8 cellular contexts compared by ENCODE assay signal in the genomic region with DNA sequence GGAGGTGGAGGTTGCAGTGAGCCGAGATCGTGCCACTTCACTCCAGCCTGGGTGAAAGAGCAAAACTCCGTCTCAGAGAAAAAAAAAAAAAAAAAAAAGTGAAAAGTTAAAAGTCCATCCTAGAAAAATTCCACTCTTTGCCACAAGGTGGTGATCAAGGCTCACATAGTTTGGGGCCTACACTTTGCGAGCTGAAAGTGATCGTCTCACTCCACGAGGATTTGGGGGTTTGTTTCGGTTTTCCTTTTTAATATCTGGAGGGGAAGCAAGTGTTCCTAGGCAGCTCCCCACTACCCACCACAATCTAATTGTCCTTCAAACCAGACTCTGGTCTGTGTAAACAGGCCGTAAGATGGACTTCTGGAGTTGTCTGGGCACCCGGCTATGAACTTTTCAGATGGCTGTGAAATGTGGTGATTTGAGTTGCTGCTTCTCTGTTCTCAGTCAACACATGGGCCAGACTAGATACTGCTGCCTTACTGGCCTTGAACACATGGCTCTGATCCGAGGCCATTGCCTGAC. TPM values are rescaled to one million over a fixed set of nuclear protein-coding genes. Genes with fewer than 3 reads are reported as not detected.
A peak's percentile ranks its signal among the peaks of the same experiment; 100 is the strongest.
DNase-seq lines count a peak whose midpoint lies in the region; FAIRE-seq and TF ChIP-seq lines count a peak whose summit lies in the region.

No MANE protein-coding gene starts in this region.

- TF ChIP-seq CTCF in epithelial cell of esophagus (IDR thresholded peaks at IDR 0.05; ENCODE audit: insufficient read depth, low read depth, low read length, missing control alignments) (peak; percentile 70), tibial artery (IDR thresholded peaks at IDR 0.05) (peak; percentile 79 to 83)

- POLR2A ChIA-PET in activated CD4-positive, alpha-beta memory T cell treated with anti-CD3 and anti-CD28 coated beads, Interleukin-2, amount 10 ng/mL, durations not matched to agents 7 days and 5 days (lab: Charles Lee), result no interaction called here

- H3K9me3 Mint-ChIP-seq in activated CD4-positive, alpha-beta memory T cell treated with anti-CD3 and anti-CD28 coated beads, Interleukin-2, amount 10 ng/mL, durations not matched to agents 7 days and 5 days, result no peaks in the 10 kb centered on the region

- H3K9me3 ChIP-seq in tibial artery, result no peaks in the 10 kb centered on the region

- no peak for TF ChIP-seq POLR2A in H54 (IDR thresholded peaks at IDR 0.05; ENCODE audit: low read depth, low read length)

- H3K27ac Mint-ChIP-seq in activated CD4-positive, alpha-beta memory T cell treated with anti-CD3 and anti-CD28 coated beads, Interleukin-2, amount 10 ng/mL, durations not matched to agents 7 days and 5 days, result no peak overlapping the region

- peak; percentile 63 for DNase-seq in Ammon's horn (ENCODE audit: low spot score)
- peak; percentile 31 for DNase-seq in GM19238 (ENCODE audit: insufficient read length, low spot score)
- DNase-seq in NCI-H2227 (lab: John Stamatoyannopoulos, UW; ENCODE audit: unreplicated experiment), result peak; percentile 68
- DNase-seq in activated CD4-positive, alpha-beta memory T cell treated with anti-CD3 and anti-CD28 coated beads, Interleukin-2, amount 10 ng/mL, durations not matched to agents 7 days and 5 days, result peak; percentile 47
- peak; percentile 52 for DNase-seq in epithelial cell of esophagus (ENCODE audit: low read depth)
- peak; percentile 79 for DNase-seq in myocyte (ENCODE audit: low read depth)
- DNase-seq in tibial artery, result no peak
- no peak for DNase-seq in H54 (ENCODE audit: insufficient read length, low spot score)

- no peaks in the 10 kb centered on the region for H3K4me1 Mint-ChIP-seq in activated CD4-positive, alpha-beta memory T cell treated with anti-CD3 and anti-CD28 coated beads, Interleukin-2, amount 10 ng/mL, durations not matched to agents 7 days and 5 days

- H3K27ac ChIP-seq in tibial artery, result no peak overlapping the region

- peaks cover 0 to 19% (median 9%) of the 10 kb centered on the region in 4 donors for H3K4me1 ChIP-seq in tibial artery

- FAIRE-seq in H54 (lab: Jason Lieb, UNC), result no peak

- no peak overlapping the region for H3K4me3 ChIP-seq in epithelial cell of esophagus (ENCODE audit: low read length)
- no peak overlapping the region for H3K4me3 ChIP-seq in tibial artery

- H3K27me3 ChIP-seq in tibial artery, result peaks cover 0 to 4% of the 10 kb centered on the region in 2 donors

- H3K36me3 ChIP-seq in tibial artery, result no peaks in the 10 kb centered on the region

- CTCF ChIA-PET in activated CD4-positive, alpha-beta memory T cell treated with anti-CD3 and anti-CD28 coated beads, Interleukin-2, amount 10 ng/mL, durations not matched to agents 7 days and 5 days (lab: Charles Lee), result interaction anchor here (0.6 to 4.9 kb wide), 31 partner anchors 10 to 1261 kb away, joined by 3 to 114 read pairs (median 4); a partner anchor contains a TSS

- intact Hi-C loops in tibial artery (cut with DNase I; ENCODE audit: low total_unique reads), result loop anchor here (2.0 kb wide), 1 partner anchor 152 kb away; no protein-coding TSS in a partner anchor

- H3K4me3 Mint-ChIP-seq in activated CD4-positive, alpha-beta memory T cell treated with anti-CD3 and anti-CD28 coated beads, Interleukin-2, amount 10 ng/mL, durations not matched to agents 7 days and 5 days, result no peak overlapping the region

- H3K27me3 Mint-ChIP-seq in activated CD4-positive, alpha-beta memory T cell treated with anti-CD3 and anti-CD28 coated beads, Interleukin-2, amount 10 ng/mL, durations not matched to agents 7 days and 5 days, result peaks cover 3% of the 10 kb centered on the region

- no peaks in the 10 kb centered on the region for H3K36me3 Mint-ChIP-seq in activated CD4-positive, alpha-beta memory T cell treated with anti-CD3 and anti-CD28 coated beads, Interleukin-2, amount 10 ng/mL, durations not matched to agents 7 days and 5 days (ENCODE audit: low read depth)

RNA-seq across cellular contexts. Expression of a gene that starts 27.1 kb away (rescaled TPM):
- total RNA-seq in activated CD4-positive, alpha-beta memory T cell treated with anti-CD3 and anti-CD28 coated beads, Interleukin-2, amount 10 ng/mL, durations not matched to agents 7 days and 5 days, result not detected
- total RNA-seq in myocyte, result not detected in 2 replicates
- polyA plus RNA-seq in myocyte (2012), result not detected

Comparison
In these comparisons a context has a peak if more than half of its experiments do, and no peak if none do; other contexts are left out.
1. DNase-seq: peak in Ammon's horn (single experiment), GM19238 (single experiment), NCI-H2227 (single experiment), activated CD4-positive, alpha-beta memory T cell treated with anti-CD3 and anti-CD28 coated beads, Interleukin-2, amount 10 ng/mL, durations not matched to agents 7 days and 5 days (single experiment), epithelial cell of esophagus (single experiment) and myocyte (single experiment); none in tibial artery (0 of 2) and H54 (single experiment).